1 cellular context compared by ENCODE assay signal in the genomic region with DNA sequence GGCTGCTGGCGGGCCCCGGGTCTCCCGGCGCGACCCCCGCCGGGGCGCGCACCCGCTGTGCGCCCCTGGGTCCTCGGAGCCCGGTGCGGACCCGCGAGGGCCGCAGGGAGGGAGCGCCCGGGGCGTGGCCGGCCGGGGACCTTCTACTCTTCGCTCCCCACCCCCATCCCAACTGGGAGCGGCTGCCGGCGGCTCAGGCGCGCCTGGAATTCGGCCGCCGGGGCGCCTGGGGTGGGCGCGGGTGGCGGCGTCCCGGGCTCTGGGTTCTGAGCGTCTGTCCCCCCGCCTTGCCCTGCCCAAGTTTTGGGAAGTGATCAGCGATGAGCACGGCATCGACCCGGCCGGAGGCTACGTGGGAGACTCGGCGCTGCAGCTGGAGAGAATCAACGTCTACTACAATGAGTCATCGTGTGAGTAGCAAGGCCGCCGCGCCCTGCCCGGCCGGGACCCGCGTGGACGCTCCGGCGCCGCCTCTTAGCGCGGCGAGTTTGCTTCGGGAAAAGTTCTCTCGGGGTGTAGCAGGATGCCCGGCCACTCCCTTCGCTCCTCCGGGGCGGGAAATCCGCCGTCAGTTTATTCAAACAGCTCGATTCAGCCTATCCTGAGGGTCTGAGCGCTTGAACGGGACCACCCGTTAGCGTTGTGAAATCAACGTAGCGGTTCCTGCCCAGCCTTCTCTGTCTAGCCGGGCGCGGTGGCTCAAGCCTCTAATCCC.
TF ChIP-seq lines count a peak whose summit lies in the region.

No MANE protein-coding gene starts in this region.

TF ChIP-seq in K562, 482 proteins besides CTCF, POLR2A, EP300 and RAD21 (continued from another document and continues in another):
- TF ChIP-seq SMAD1 (IDR thresholded peaks at IDR 0.05; ENCODE audit: low read depth, low read length, partially characterized antibody) (no peak), ILF3 (IDR thresholded peaks at IDR 0.05; ENCODE audit: borderline replicate concordance) (no peak), CHD7 (IDR thresholded peaks at IDR 0.05; ENCODE audit: low read depth, low read length) (no peak), NFRKB (IDR thresholded peaks at IDR 0.05; ENCODE audit: low read depth) (0 out of 2 replicates have a peak, but pooled peaks have one; percentile 44), TRIM24 (IDR thresholded peaks at IDR 0.05) (0 out of 4 replicates have a peak, but pooled peaks of 1 of the 2 experiments have one; percentile 25), PATZ1 (CRISPR knock-in tag; IDR thresholded peaks at IDR 0.05; ENCODE audit: borderline replicate concordance) (no peak), ZKSCAN8 (CRISPR knock-in tag; IDR thresholded peaks at IDR 0.05) (no peak), SIN3B (IDR thresholded peaks at IDR 0.05; ENCODE audit: low read depth) (0 out of 2 replicates have a peak, but pooled peaks have one; percentile 52), NONO (IDR thresholded peaks at IDR 0.05; ENCODE audit: low read depth in 2 of 2, low read length in 1 of 2) (peak; percentile 14 to 61; a peak in 3 of 4 replicates), KHSRP (IDR thresholded peaks at IDR 0.05) (no peak), CTBP1 (IDR thresholded peaks at IDR 0.05; ENCODE audit: borderline replicate concordance) (peak; percentile 72; the same call in 1 of the 2 replicates), SP1 (CRISPR knock-in tag; IDR thresholded peaks at IDR 0.05) (no peak), EP400 (IDR thresholded peaks at IDR 0.05) (peak; percentile 81), JUN (IDR thresholded peaks at IDR 0.05; ENCODE audit: borderline replicate concordance, low read depth, low read length) (peak; percentile 80), JUN (CRISPR knock-in tag; IDR thresholded peaks at IDR 0.05; ENCODE audit: borderline replicate concordance) (no peak; the same call in 1 of the 2 replicates), RNF2 (IDR thresholded peaks at IDR 0.05) (peak; percentile 63; the same call in 1 of the 2 replicates), E2F8 (IDR thresholded peaks at IDR 0.05; ENCODE audit: low read depth, partially characterized antibody) (no peak), PHTF2 (CRISPR knock-in tag; IDR thresholded peaks at IDR 0.05) (no peak)
- TF ChIP-seq, protein P1, sequence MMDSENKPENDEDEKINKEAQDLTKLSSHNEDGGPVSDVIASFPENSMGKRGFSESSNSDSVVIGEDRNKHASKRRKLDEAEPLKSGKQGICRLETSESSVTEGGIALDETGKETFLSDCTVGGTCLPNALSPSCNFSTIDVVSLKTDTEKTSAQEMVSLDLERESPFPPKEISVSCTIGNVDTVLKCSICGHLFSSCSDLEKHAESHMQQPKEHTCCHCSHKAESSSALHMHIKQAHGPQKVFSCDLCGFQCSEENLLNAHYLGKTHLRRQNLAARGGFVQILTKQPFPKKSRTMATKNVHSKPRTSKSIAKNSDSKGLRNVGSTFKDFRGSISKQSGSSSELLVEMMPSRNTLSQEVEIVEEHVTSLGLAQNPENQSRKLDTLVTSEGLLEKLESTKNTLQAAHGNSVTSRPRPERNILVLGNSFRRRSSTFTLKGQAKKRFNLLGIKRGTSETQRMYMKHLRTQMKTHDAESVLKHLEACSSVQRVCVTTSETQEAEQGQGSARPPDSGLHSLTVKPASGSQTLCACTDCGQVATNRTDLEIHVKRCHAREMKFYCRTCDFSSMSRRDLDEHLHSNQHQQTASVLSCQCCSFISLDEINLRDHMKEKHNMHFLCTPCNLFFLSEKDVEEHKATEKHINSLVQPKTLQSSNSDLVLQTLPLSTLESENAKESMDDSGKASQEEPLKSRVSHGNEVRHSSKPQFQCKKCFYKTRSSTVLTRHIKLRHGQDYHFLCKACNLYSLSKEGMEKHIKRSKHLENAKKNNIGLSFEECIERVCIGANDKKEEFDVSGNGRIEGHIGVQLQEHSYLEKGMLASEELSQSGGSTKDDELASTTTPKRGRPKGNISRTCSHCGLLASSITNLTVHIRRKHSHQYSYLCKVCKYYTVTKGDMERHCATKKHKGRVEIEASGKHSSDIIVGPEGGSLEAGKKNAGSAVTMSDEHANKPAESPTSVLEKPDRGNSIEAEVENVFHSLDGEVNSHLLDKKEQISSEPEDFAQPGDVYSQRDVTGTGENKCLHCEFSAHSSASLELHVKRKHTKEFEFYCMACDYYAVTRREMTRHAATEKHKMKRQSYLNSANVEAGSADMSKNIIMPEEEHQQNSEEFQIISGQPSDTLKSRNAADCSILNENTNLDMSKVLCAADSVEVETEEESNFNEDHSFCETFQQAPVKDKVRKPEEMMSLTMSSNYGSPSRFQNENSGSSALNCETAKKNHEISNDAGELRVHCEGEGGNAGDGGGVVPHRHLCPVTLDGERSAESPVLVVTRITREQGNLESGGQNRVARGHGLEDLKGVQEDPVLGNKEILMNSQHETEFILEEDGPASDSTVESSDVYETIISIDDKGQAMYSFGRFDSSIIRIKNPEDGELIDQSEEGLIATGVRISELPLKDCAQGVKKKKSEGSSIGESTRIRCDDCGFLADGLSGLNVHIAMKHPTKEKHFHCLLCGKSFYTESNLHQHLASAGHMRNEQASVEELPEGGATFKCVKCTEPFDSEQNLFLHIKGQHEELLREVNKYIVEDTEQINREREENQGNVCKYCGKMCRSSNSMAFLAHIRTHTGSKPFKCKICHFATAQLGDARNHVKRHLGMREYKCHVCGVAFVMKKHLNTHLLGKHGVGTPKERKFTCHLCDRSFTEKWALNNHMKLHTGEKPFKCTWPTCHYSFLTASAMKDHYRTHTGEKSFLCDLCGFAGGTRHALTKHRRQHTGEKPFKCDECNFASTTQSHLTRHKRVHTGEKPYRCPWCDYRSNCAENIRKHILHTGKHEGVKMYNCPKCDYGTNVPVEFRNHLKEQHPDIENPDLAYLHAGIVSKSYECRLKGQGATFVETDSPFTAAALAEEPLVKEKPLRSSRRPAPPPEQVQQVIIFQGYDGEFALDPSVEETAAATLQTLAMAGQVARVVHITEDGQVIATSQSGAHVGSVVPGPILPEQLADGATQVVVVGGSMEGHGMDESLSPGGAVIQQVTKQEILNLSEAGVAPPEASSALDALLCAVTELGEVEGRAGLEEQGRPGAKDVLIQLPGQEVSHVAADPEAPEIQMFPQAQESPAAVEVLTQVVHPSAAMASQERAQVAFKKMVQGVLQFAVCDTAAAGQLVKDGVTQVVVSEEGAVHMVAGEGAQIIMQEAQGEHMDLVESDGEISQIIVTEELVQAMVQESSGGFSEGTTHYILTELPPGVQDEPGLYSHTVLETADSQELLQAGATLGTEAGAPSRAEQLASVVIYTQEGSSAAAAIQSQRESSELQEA (IDR thresholded peaks at IDR 0.05; ENCODE audit: low read depth): no peak
- TF ChIP-seq, protein P2, sequence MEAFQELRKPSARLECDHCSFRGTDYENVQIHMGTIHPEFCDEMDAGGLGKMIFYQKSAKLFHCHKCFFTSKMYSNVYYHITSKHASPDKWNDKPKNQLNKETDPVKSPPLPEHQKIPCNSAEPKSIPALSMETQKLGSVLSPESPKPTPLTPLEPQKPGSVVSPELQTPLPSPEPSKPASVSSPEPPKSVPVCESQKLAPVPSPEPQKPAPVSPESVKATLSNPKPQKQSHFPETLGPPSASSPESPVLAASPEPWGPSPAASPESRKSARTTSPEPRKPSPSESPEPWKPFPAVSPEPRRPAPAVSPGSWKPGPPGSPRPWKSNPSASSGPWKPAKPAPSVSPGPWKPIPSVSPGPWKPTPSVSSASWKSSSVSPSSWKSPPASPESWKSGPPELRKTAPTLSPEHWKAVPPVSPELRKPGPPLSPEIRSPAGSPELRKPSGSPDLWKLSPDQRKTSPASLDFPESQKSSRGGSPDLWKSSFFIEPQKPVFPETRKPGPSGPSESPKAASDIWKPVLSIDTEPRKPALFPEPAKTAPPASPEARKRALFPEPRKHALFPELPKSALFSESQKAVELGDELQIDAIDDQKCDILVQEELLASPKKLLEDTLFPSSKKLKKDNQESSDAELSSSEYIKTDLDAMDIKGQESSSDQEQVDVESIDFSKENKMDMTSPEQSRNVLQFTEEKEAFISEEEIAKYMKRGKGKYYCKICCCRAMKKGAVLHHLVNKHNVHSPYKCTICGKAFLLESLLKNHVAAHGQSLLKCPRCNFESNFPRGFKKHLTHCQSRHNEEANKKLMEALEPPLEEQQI (IDR thresholded peaks at IDR 0.05): no peak
